ENCODE assay signal across 24 cellular contexts in the genomic region with DNA sequence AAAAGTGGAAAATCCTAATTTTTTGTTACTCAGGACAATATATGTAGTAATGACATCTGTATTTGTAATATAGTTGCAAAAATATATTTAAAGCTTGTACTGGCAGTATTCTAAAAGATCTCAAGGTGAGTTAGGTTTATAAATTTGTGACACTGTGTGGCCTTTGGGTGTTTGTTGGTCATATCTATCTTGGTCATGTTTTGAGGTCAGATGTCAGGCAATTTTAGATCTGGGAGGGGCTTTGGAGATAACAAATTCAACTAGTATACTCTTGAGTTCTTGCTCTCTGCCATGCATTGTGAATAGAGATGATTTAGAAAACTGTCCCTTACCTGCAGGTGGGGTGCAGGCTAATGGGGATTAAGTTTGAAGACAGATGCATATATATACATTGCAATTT. TPM values are rescaled to one million over a fixed set of nuclear protein-coding genes. Genes with fewer than 3 reads are reported as not detected.
DNase-seq lines count a peak whose midpoint lies in the region; ATAC-seq and TF ChIP-seq lines count a peak whose summit lies in the region.
"Had no signal": no experiment of that assay in that cellular context is flagged by ENCODE, and none has a peak within 500 bp of the region (broad histone marks: within the 10 kb centered on the region; RNA-seq: fewer than 3 reads in every experiment).

No MANE protein-coding gene starts in this region.

- in situ Hi-C loops in mammary epithelial cell (cut with MboI; ENCODE audit: low sequenced_read_pairs in 2 of 2) (no loop called here), GM13977 (cut with MboI; ENCODE audit: low pct_unique_long_range_greater_than_20kb, low sequenced_read_pairs, unreplicated experiment) (no loop called here)

- no peak overlapping the region for H3K4me3 ChIP-seq in breast epithelium
- H3K4me3 ChIP-seq in mammary epithelial cell (replicated peaks in 1 of 3; ENCODE audit: insufficient read depth in 1 of 3, low read depth in 2 of 3, low read length in 3 of 3): no peak overlapping the region
- H3K4me3 ChIP-seq in smooth muscle cell: peak overlapping the region; percentile 99

- no peak overlapping the region for H3K9ac ChIP-seq in mammary epithelial cell (ENCODE audit: insufficient read depth, low read length)
- no peak overlapping the region for H3K9ac ChIP-seq in smooth muscle cell (ENCODE audit: low read depth)

- H3K27ac Mint-ChIP-seq in MCF 10A (ENCODE audit: low read depth, unreplicated experiment): peak overlapping the region; percentile 42
- H3K27ac Mint-ChIP-seq: mesothelial cell of epicardium had no signal

- peak overlapping the region; percentile 95 for H3K4me2 ChIP-seq in mammary epithelial cell (ENCODE audit: insufficient read depth, low read depth, low read length)
- no peak overlapping the region for H3K4me2 ChIP-seq in smooth muscle cell

- H3K36me3 Mint-ChIP-seq in MCF 10A (ENCODE audit: insufficient read depth, unreplicated experiment): no peaks in the 10 kb centered on the region
- H3K36me3 Mint-ChIP-seq: mesothelial cell of epicardium had no signal

- peaks cover 6% of the 10 kb centered on the region for H3K4me1 Mint-ChIP-seq in MCF 10A (ENCODE audit: insufficient read depth, unreplicated experiment)

- H3K27ac ChIP-seq in breast epithelium: no peak overlapping the region
- no peak overlapping the region for H3K27ac ChIP-seq in mammary epithelial cell (ENCODE audit: insufficient read depth, low read depth, low read length)
- no peak overlapping the region for H3K27ac ChIP-seq in smooth muscle cell (ENCODE audit: low read depth)
- H3K27ac ChIP-seq: heart right ventricle, HL-60, stomach had no signal

- H3K9me3 ChIP-seq in breast epithelium (no peaks in the 10 kb centered on the region), mammary epithelial cell (replicated peaks; ENCODE audit: insufficient read depth, low read length) (no peaks in the 10 kb centered on the region), smooth muscle cell (replicated peaks; ENCODE audit: low read depth) (no peaks in the 10 kb centered on the region)
- H3K9me3 ChIP-seq: BE2C, heart right ventricle, stomach, transverse colon had no signal

- no peaks in the 10 kb centered on the region for H3F3A ChIP-seq in smooth muscle cell (ENCODE audit: low read depth)

- no peak for TF ChIP-seq CTCF in MCF 10A (IDR thresholded peaks at IDR 0.05; ENCODE audit: unreplicated experiment)
- no peak for TF ChIP-seq CTCF in breast epithelium (IDR thresholded peaks at IDR 0.05)
- TF ChIP-seq CTCF in mammary epithelial cell (conservative IDR thresholded peaks at IDR 0.05 in 1 of 2, IDR thresholded peaks at IDR 0.05 in 1 of 2; ENCODE audit: extremely low read depth in 1 of 2, insufficient read depth in 1 of 2, low read depth in 1 of 2, low read length in 2 of 2): no peak
- TF ChIP-seq CTCF in smooth muscle cell (IDR thresholded peaks at IDR 0.05; ENCODE audit: borderline replicate concordance, insufficient read depth, poor library complexity, severe bottlenecking): no peak
- TF ChIP-seq CTCF in GM13977 (IDR thresholded peaks at IDR 0.05; ENCODE audit: extremely low read depth, insufficient read depth, missing control alignments): no peak

- DNase-seq in MCF 10A (ENCODE audit: unreplicated experiment) (no peak), breast epithelium (ENCODE audit: low spot score in 2 of 2) (no peak), mammary epithelial cell (no peak), myocyte (ENCODE audit: low read depth) (peak; percentile 17), smooth muscle cell (lab: John Stamatoyannopoulos, UW; ENCODE audit: unreplicated experiment) (no peak), GM13977 (ENCODE audit: low spot score) (no peak)
- no peak for DNase-seq in activated effector memory CD4-positive, alpha-beta T cell treated with anti-CD3 and anti-CD28 coated beads, Interleukin-2, amount 50 U/mL, for 16 hours
- DNase-seq in stimulated activated naive CD8-positive, alpha-beta T cell treated with anti-CD3 and anti-CD28 coated beads, Interleukin-15, Interleukin-2, amounts not matched to agents 100 U/mL and 50 U/mL, for 24 hours: no peak
- DNase-seq: activated naive CD4-positive, alpha-beta T cell; activated T-cell treated with anti-CD3 and anti-CD28 coated beads, Interleukin-2, amount 50 U/mL, for 1 hour; amniotic stem cell; BE2C; dermis blood vessel endothelial cell; DMS79 treated with DMSO at 0.1 percent for 48 hours; foreskin fibroblast; heart right ventricle; NCI-H146; NCI-H524 treated with DMSO at 0.1 percent for 48 hours; stimulated activated CD4-positive, alpha-beta T cell treated with anti-CD3 and anti-CD28 coated beads, Interleukin-12 subunit alpha, Interleukin-12 subunit beta, amount 100 ng/mL, for 4 hours; stomach; T1000; transverse colon had no signal

- CTCF ChIA-PET in MCF 10A (lab: Yijun Ruan, JAX) (interaction anchor here (1.4 to 5.1 kb wide), 2 partner anchors 39 to 43 kb away, joined by 5 to 24 read pairs; a partner anchor contains a TSS), mammary epithelial cell (lab: Charles Lee; ENCODE audit: low non-redundant PET) (no interaction called here)

- no peak for ATAC-seq in stimulated activated naive CD8-positive, alpha-beta T cell treated with anti-CD3 and anti-CD28 coated beads, Interleukin-15, Interleukin-2, amounts not matched to agents 100 U/mL and 50 U/mL, for 24 hours
- ATAC-seq: heart right ventricle had no signal

- no peak for TF ChIP-seq POLR2A in breast epithelium (IDR thresholded peaks at IDR 0.05)

- H3K79me2 ChIP-seq in mammary epithelial cell (ENCODE audit: insufficient read depth, low read length): peaks cover 78% of the 10 kb centered on the region
- H3K79me2 ChIP-seq in smooth muscle cell (ENCODE audit: low read depth): peaks cover 66% of the 10 kb centered on the region

- H3K27me3 Mint-ChIP-seq in MCF 10A (ENCODE audit: insufficient read depth, unreplicated experiment): no peaks in the 10 kb centered on the region

- H3K36me3 ChIP-seq in breast epithelium (no peaks in the 10 kb centered on the region), mammary epithelial cell (ENCODE audit: insufficient read depth, low read length) (no peaks in the 10 kb centered on the region), smooth muscle cell (ENCODE audit: low read depth) (no peaks in the 10 kb centered on the region)
- H3K36me3 ChIP-seq: BE2C, heart right ventricle, stomach, transverse colon had no signal

- no peaks in the 10 kb centered on the region for H3K4me1 ChIP-seq in breast epithelium
- peaks cover 5% of the 10 kb centered on the region for H3K4me1 ChIP-seq in mammary epithelial cell (ENCODE audit: insufficient read depth, low read length)
- peaks cover 4% of the 10 kb centered on the region for H3K4me1 ChIP-seq in smooth muscle cell (ENCODE audit: low read depth)
- H3K4me1 ChIP-seq: BE2C had no signal

- dilution Hi-C loops in mammary epithelial cell (cut with HindIII; ENCODE audit: low sequenced_read_pairs): no loop called here

- H3K27me3 ChIP-seq in breast epithelium (no peaks in the 10 kb centered on the region), mammary epithelial cell (ENCODE audit: insufficient read depth, low read length) (no peaks in the 10 kb centered on the region), smooth muscle cell (ENCODE audit: low read depth) (no peaks in the 10 kb centered on the region)
- H3K27me3 ChIP-seq: BE2C, transverse colon had no signal

- intact Hi-C loops in MCF 10A (cut with micrococcal nuclease) (no loop called here), breast epithelium (cut with DNase I; ENCODE audit: low total_unique reads) (no loop called here), mammary epithelial cell (cut with micrococcal nuclease) (loop anchor here (10.0 kb wide), 1 partner anchor 139 kb away; a partner anchor contains a TSS)

- no peaks in the 10 kb centered on the region for H3K9me3 Mint-ChIP-seq in MCF 10A (ENCODE audit: unreplicated experiment)
- H3K9me3 Mint-ChIP-seq: mesothelial cell of epicardium had no signal

- H2AFZ ChIP-seq in mammary epithelial cell (ENCODE audit: low read depth, low read length) (no peak overlapping the region), smooth muscle cell (ENCODE audit: low read depth) (no peak overlapping the region)

- peak overlapping the region; percentile 88 for H3K4me3 Mint-ChIP-seq in MCF 10A (ENCODE audit: unreplicated experiment)
- H3K4me3 Mint-ChIP-seq: mesothelial cell of epicardium had no signal

- POLR2A ChIA-PET in MCF 10A (lab: Yijun Ruan, JAX): interaction anchor here (0.6 to 6.0 kb wide), 5 partner anchors 9 to 128 kb away, joined by 3 to 107 read pairs (median 7); a partner anchor contains a TSS

- H4K20me1 ChIP-seq in mammary epithelial cell (ENCODE audit: insufficient read depth, low read length) (no peaks in the 10 kb centered on the region), smooth muscle cell (ENCODE audit: low read depth) (peaks cover 64% of the 10 kb centered on the region)

- BruUV-seq in MCF 10A (replicated peaks; lab: Mats Ljungman, UMichigan): no TSS peak
- BruUV-seq in mammary epithelial cell (replicated peaks; lab: Mats Ljungman, UMichigan): no TSS peak

RNA-seq across cellular contexts. Expression of a gene that starts 3.1 kb away (rescaled TPM):
- total RNA-seq in MCF 10A (2022) (5.4 and 5.9 TPM in 2 replicates), breast epithelium (10 to 100 TPM; 19.0 to 29.4 (median 27.2) TPM), mammary epithelial cell (10 to 100 TPM in 1 of 2 donors, 1 to 10 TPM in 1; 7.4 to 15.7 TPM), myocyte (16.2 and 17.2 TPM in 2 replicates), smooth muscle cell (9.4 and 11.2 TPM in 2 replicates)
- polyA plus RNA-seq in mammary epithelial cell (1.6 TPM), smooth muscle cell (3.8 and 5.2 TPM in 2 replicates)
- polyA minus RNA-seq in mammary epithelial cell: 1.1 TPM
- polyA plus RNA-seq in myocyte (2012): 6.1 TPM

RNA-seq across cellular contexts. Expression of a gene that starts 42.7 kb away (rescaled TPM):
- 24.9 and 39.0 TPM in 2 replicates for total RNA-seq in MCF 10A (2022)
- 10 to 100 TPM; 14.9 to 26.2 (median 25.6) TPM for total RNA-seq in breast epithelium
- 10 to 100 TPM; 19.0 to 33.7 TPM for total RNA-seq in mammary epithelial cell
- 10.2 TPM for polyA plus RNA-seq in mammary epithelial cell
- 16.6 TPM for polyA minus RNA-seq in mammary epithelial cell
- total RNA-seq in myocyte: 26.5 and 32.0 TPM in 2 replicates
- polyA plus RNA-seq in myocyte (2012): 6.2 TPM
- total RNA-seq in smooth muscle cell: 21.6 and 27.3 TPM in 2 replicates
- 8.7 and 8.8 TPM in 2 replicates for polyA plus RNA-seq in smooth muscle cell
